In genomic region chrX:11533211-11533651, GRCh38 we compare ENCODE assay signal across 8 cellular contexts.
A peak's percentile ranks its signal among the peaks of the same experiment; 100 is the strongest.
DNase-seq lines count a peak whose midpoint lies in the region; ATAC-seq and FAIRE-seq lines count a peak whose summit lies in the region.

No MANE protein-coding gene starts in this region.

- FAIRE-seq in islet of Langerhans (lab: Jason Lieb, UNC), result peak; percentile 100

- DNase-seq in GDM1 (lab: John Stamatoyannopoulos, UW), result peak; percentile 26
- DNase-seq in HT1080 (ENCODE audit: low read depth), result peak; percentile 57
- DNase-seq in NCI-H774 (lab: John Stamatoyannopoulos, UW), result peak; percentile 60
- peak; percentile 40 for DNase-seq in brain pericyte (ENCODE audit: low read depth, low spot score)
- peak; percentile 80 for DNase-seq in superior temporal gyrus (ENCODE audit: extremely low spot score)
- DNase-seq in stimulated activated CD4-positive, alpha-beta T cell treated with anti-CD3 and anti-CD28 coated beads, Interleukin-1b, Interleukin-23, amount 100 ng/mL, for 48 hours, result no peak

- ATAC-seq in GM21528 (IDR thresholded peaks at IDR 0.05; ENCODE audit: low FRiP score, unreplicated experiment), result peak; percentile 94
